6 cellular contexts compared by ENCODE assay signal in the genomic region with DNA sequence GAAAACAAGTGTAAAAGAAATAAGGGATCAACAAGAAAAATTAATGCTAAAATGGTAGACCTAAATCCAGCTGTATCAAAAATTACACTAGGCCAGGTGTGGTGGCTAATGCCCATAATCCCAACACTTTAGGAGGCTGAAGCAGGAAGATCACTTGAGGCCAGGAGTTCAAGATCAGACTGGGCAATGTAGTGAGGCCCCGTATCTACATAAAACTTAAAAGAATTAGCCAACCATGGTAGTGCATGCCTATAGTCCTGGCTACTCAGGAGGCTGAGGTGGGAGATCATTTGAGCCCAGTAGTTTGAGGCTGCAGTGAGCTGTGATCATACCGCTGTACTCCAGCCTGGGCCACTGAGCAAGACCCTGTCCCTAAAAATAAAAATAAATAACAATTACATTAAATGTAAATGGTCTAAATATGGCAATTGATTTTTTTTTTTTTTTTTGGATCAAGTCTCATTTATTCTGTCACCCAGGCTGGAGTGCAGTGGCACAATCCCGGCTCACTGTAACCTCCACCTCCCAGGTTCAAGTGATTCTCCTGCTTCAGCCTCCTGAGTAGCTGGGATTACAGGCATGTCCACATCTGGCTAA. TPM values are rescaled to one million over a fixed set of nuclear protein-coding genes. Genes with fewer than 3 reads are reported as not detected.
"Had no signal": no experiment of that assay in that cellular context is flagged by ENCODE, and none has a peak within 500 bp of the region (broad histone marks: within the 10 kb centered on the region; RNA-seq: fewer than 3 reads in every experiment).

No MANE protein-coding gene starts in this region.

- DNase-seq: GM23248, GOT3, H7, KG1 had no signal

- ATAC-seq: HCT116 had no signal

- H3K36me3 ChIP-seq: HAP-1 had no signal

- H3K4me3 ChIP-seq: GM23248, HAP-1 had no signal

- H3K9me3 ChIP-seq: HAP-1 had no signal

- H3K27ac ChIP-seq: GM23248 had no signal

RNA-seq across cellular contexts. Expression of gene FAM151B, which starts 4.2 kb away (rescaled TPM):
- total RNA-seq: H7 had no signal
